Comparison of ENCODE assay signal across 25 cellular contexts in genomic region chr17:82397449-82398335, GRCh38. TPM values are rescaled to one million over a fixed set of nuclear protein-coding genes. Genes with fewer than 3 reads are reported as not detected.
DNase-seq lines count a peak whose midpoint lies in the region; ATAC-seq and TF ChIP-seq lines count a peak whose summit lies in the region.
"Had no signal": no experiment of that assay in that cellular context is flagged by ENCODE, and none has a peak within 500 bp of the region (broad histone marks: within the 10 kb centered on the region; RNA-seq: fewer than 3 reads in every experiment).

No MANE protein-coding gene starts in this region.

- no peaks in the 10 kb centered on the region for H3K9me3 ChIP-seq in right cardiac atrium (ENCODE audit: control insufficient read depth, low read length)
- H3K9me3 ChIP-seq in Panc1 (ENCODE audit: control insufficient read depth, insufficient read depth, low read depth, low read length), result no peaks in the 10 kb centered on the region
- no peaks in the 10 kb centered on the region for H3K9me3 ChIP-seq in mucosa of descending colon
- H3K9me3 ChIP-seq: left lung, neutrophil, thoracic aorta had no signal

- DNase-seq in right cardiac atrium, result peak in 2 of 3 donors; percentile 48 to 49
- DNase-seq in cardiac septum (ENCODE audit: low spot score), result no peak
- DNase-seq in Panc1 (ENCODE audit: low read depth, low spot score), result no peak
- DNase-seq in mucosa of descending colon, result peak in 2 of 3 donors; percentile 45 to 57
- no peak for DNase-seq in foreskin keratinocyte
- no peak for DNase-seq in amygdala (lab: John Stamatoyannopoulos, UW)
- DNase-seq in effector memory CD8-positive, alpha-beta T cell, result no peak
- DNase-seq: activated CD4-positive, alpha-beta T cell treated with anti-CD3 and anti-CD28 coated beads for 1 hour; activated CD8-positive, alpha-beta memory T cell treated with anti-CD3 and anti-CD28 coated beads for 24 hours; activated naive CD4-positive, alpha-beta T cell treated with anti-CD3 and anti-CD28 coated beads, Interleukin-2, amount 10 ng/mL, durations not matched to agents 7 days and 5 days; activated T-cell treated with anti-CD3 and anti-CD28 coated beads, Interleukin-2, amount 50 U/mL, for 4 hours; anterior cingulate cortex; DMS79 treated with DMSO at 0.1 percent for 48 hours; effector memory CD4-positive, alpha-beta T cell; HCEC 1CT; NCI-H187 treated with DMSO at 0.1 percent for 48 hours; NCI-H526 treated with DMSO at 0.1 percent for 48 hours; SHP77; stimulated activated CD4-positive, alpha-beta T cell treated with anti-CD3 and anti-CD28 coated beads, Interleukin-15, amount 100 ng/mL, for 24 hours had no signal

- no TSS peak for BruUV-seq in Panc1 (replicated peaks; lab: Mats Ljungman, UMichigan)

- no peak overlapping the region for H3K4me3 Mint-ChIP-seq in effector memory CD8-positive, alpha-beta T cell
- H3K4me3 Mint-ChIP-seq: activated naive CD4-positive, alpha-beta T cell treated with anti-CD3 and anti-CD28 coated beads, Interleukin-2, amount 10 ng/mL, durations not matched to agents 7 days and 5 days; activated T-cell treated with anti-CD3 and anti-CD28 coated beads, Interleukin-2, amount 50 U/mL, for 4 hours had no signal

- H3K4me3 ChIP-seq in right cardiac atrium (ENCODE audit: low read length), result no peak overlapping the region
- H3K4me3 ChIP-seq in Panc1 (ENCODE audit: low read depth in 2 of 2, low read length in 2 of 2), result no peak overlapping the region
- H3K4me3 ChIP-seq in mucosa of descending colon, result no peak overlapping the region
- H3K4me3 ChIP-seq: left lung, thoracic aorta had no signal

- no peaks in the 10 kb centered on the region for H3K27me3 Mint-ChIP-seq in effector memory CD8-positive, alpha-beta T cell
- H3K27me3 Mint-ChIP-seq: activated naive CD4-positive, alpha-beta T cell treated with anti-CD3 and anti-CD28 coated beads, Interleukin-2, amount 10 ng/mL, durations not matched to agents 7 days and 5 days had no signal

- in situ Hi-C loops in Panc1 (cut with HindIII; ENCODE audit: low pct_unique_long_range_greater_than_20kb, low sequenced_read_pairs), result no loop called here

- no peak overlapping the region for H3K27ac ChIP-seq in right cardiac atrium (ENCODE audit: low read length)
- no peak overlapping the region for H3K27ac ChIP-seq in Panc1 (ENCODE audit: low read length)
- no peak overlapping the region for H3K27ac ChIP-seq in foreskin keratinocyte
- H3K27ac ChIP-seq: KMS-11, left lung, neutrophil, thoracic aorta had no signal

- POLR2A ChIA-PET in Panc1 (lab: Charles Lee), result no interaction called here

- no peak for TF ChIP-seq CTCF in Panc1 (IDR thresholded peaks at IDR 0.05)
- no peak for TF ChIP-seq CTCF in mucosa of descending colon (IDR thresholded peaks at IDR 0.05)
- no peak for TF ChIP-seq CTCF in foreskin keratinocyte (conservative IDR thresholded peaks at IDR 0.05)

- intact Hi-C loops in right cardiac atrium (cut with DNase I), result no loop called here
- intact Hi-C loops in cardiac septum (cut with DNase I), result no loop called here
- intact Hi-C loops in Panc1 (cut with micrococcal nuclease; ENCODE audit: unreplicated experiment), result no loop called here
- intact Hi-C loops in mucosa of descending colon (cut with DNase I, micrococcal nuclease), result no loop called here

- H3K4me1 Mint-ChIP-seq in effector memory CD8-positive, alpha-beta T cell (ENCODE audit: low read depth in 2 of 2), result peaks cover 7 to 12% of the 10 kb centered on the region in 2 donors

- H3K27me3 ChIP-seq in right cardiac atrium (ENCODE audit: control insufficient read depth, insufficient read depth) (no peaks in the 10 kb centered on the region), Panc1 (ENCODE audit: control insufficient read depth, insufficient read depth, low read length) (no peaks in the 10 kb centered on the region), foreskin keratinocyte (no peaks in the 10 kb centered on the region)
- H3K27me3 ChIP-seq: left lung, neutrophil had no signal

- H3K36me3 ChIP-seq in Panc1 (ENCODE audit: control insufficient read depth, insufficient read depth, low read length) (no peaks in the 10 kb centered on the region), mucosa of descending colon (ENCODE audit: low read depth) (no peaks in the 10 kb centered on the region)
- H3K36me3 ChIP-seq: neutrophil had no signal

- no peaks in the 10 kb centered on the region for H3K9me3 Mint-ChIP-seq in effector memory CD8-positive, alpha-beta T cell
- H3K9me3 Mint-ChIP-seq: activated naive CD4-positive, alpha-beta T cell treated with anti-CD3 and anti-CD28 coated beads, Interleukin-2, amount 10 ng/mL, durations not matched to agents 7 days and 5 days; activated T-cell treated with anti-CD3 and anti-CD28 coated beads, Interleukin-2, amount 50 U/mL, for 4 hours had no signal

- no peak overlapping the region for H3K27ac Mint-ChIP-seq in effector memory CD8-positive, alpha-beta T cell
- H3K27ac Mint-ChIP-seq: activated naive CD4-positive, alpha-beta T cell treated with anti-CD3 and anti-CD28 coated beads, Interleukin-2, amount 10 ng/mL, durations not matched to agents 7 days and 5 days had no signal

- CTCF ChIA-PET in Panc1 (lab: Charles Lee), result no interaction called here

- H3K4me1 ChIP-seq in right cardiac atrium (ENCODE audit: control insufficient read depth, insufficient read depth, low read length), result no peaks in the 10 kb centered on the region
- H3K4me1 ChIP-seq in Panc1 (ENCODE audit: control insufficient read depth, insufficient read depth, low read length), result peaks cover 7% of the 10 kb centered on the region; the same call in 1 of the 2 replicates
- no peaks in the 10 kb centered on the region for H3K4me1 ChIP-seq in mucosa of descending colon (ENCODE audit: low read depth)
- no peaks in the 10 kb centered on the region for H3K4me1 ChIP-seq in foreskin keratinocyte

- ATAC-seq in right cardiac atrium, result peak in 1 of 2 donors; percentile 29
- peak; percentile 35; the same call in 1 of the 2 replicates for ATAC-seq in Panc1
- ATAC-seq in mucosa of descending colon, result peak; percentile 40
- ATAC-seq in foreskin keratinocyte, result no peak
- ATAC-seq in effector memory CD8-positive, alpha-beta T cell (replicated peaks), result no peak
- ATAC-seq: activated T-cell treated with anti-CD3 and anti-CD28 coated beads, Interleukin-2, amount 50 U/mL, for 4 hours; left lung had no signal

- H3K36me3 Mint-ChIP-seq in effector memory CD8-positive, alpha-beta T cell (ENCODE audit: insufficient read depth), result peaks cover 7% of the 10 kb centered on the region

- WGBS in right cardiac atrium, result 86% methylated on average over 38 of the region's 38 CpGs

RNA-seq across cellular contexts. Expression of gene HEXD, which starts 20.5 kb away (rescaled TPM):
- total RNA-seq in right cardiac atrium, result 10 to 100 TPM; 13.6 to 24.4 (median 18.7) TPM
- polyA plus RNA-seq in right cardiac atrium, result 22.5 TPM
- total RNA-seq in cardiac septum, result 14.3 TPM
- 25.6 TPM for total RNA-seq in Panc1 (2021; ENCODE audit: unreplicated experiment)
- polyA plus RNA-seq in Panc1 (2012; ENCODE audit: insufficient read length), result 34.0 TPM
- total RNA-seq in mucosa of descending colon, result 10 to 100 TPM; 25.3 to 54.6 (median 42.1) TPM
- total RNA-seq in foreskin keratinocyte, result 9.6 and 10.4 TPM in 2 replicates
- 10.2 and 10.9 TPM in 2 replicates for polyA plus RNA-seq in foreskin keratinocyte

RNA-seq across cellular contexts. Expression of gene OGFOD3, which starts 20.7 kb away (rescaled TPM):
- total RNA-seq in right cardiac atrium (10 to 100 TPM; 27.9 to 34.0 (median 30.5) TPM), cardiac septum (31.3 TPM), Panc1 (2021; ENCODE audit: unreplicated experiment) (53.9 TPM), mucosa of descending colon (10 to 100 TPM; 26.2 to 28.8 (median 26.2) TPM), foreskin keratinocyte (19.4 and 20.7 TPM in 2 replicates)
- polyA plus RNA-seq in right cardiac atrium (28.9 TPM), foreskin keratinocyte (23.4 and 25.1 TPM in 2 replicates)
- 76.1 TPM for polyA plus RNA-seq in Panc1 (2012; ENCODE audit: insufficient read length)

RNA-seq across cellular contexts. Expression of gene UTS2R, which starts 26.1 kb away (rescaled TPM):
- 1 to 10 TPM; 2.3 to 7.5 (median 4.6) TPM for total RNA-seq in right cardiac atrium
- polyA plus RNA-seq in right cardiac atrium, result 1.0 TPM
- total RNA-seq in cardiac septum, result 0.51 TPM
- 0.39 TPM for total RNA-seq in Panc1 (2021; ENCODE audit: unreplicated experiment)
- polyA plus RNA-seq in Panc1 (2012; ENCODE audit: insufficient read length), result 0.16 TPM
- total RNA-seq in mucosa of descending colon, result not detected
- not detected in 2 replicates for total RNA-seq in foreskin keratinocyte
- not detected in 2 replicates for polyA plus RNA-seq in foreskin keratinocyte
- total RNA-seq: activated T-cell treated with anti-CD3 and anti-CD28 coated beads, Interleukin-2, amount 50 U/mL, for 4 hours; cerebellum; left lung; mucosa of gallbladder had no signal

RNA-seq across cellular contexts. Expression of gene TEX19, which starts 38.6 kb away (rescaled TPM):
- total RNA-seq in right cardiac atrium, result not detected
- not detected for polyA plus RNA-seq in right cardiac atrium
- not detected for total RNA-seq in cardiac septum
- total RNA-seq in Panc1 (2021; ENCODE audit: unreplicated experiment), result 0.21 TPM
- not detected for polyA plus RNA-seq in Panc1 (2012; ENCODE audit: insufficient read length)
- total RNA-seq in mucosa of descending colon, result not detected
- total RNA-seq in foreskin keratinocyte, result 0.07 TPM in 1 of 2 replicates, not detected in the other
- 0.02 TPM in 1 of 2 replicates, not detected in the other for polyA plus RNA-seq in foreskin keratinocyte
- total RNA-seq: cerebellum, left lung, mucosa of gallbladder, thoracic aorta had no signal

RNA-seq across cellular contexts. Expression of gene CYBC1, which starts 52.9 kb away (rescaled TPM):
- 10 to 100 TPM; 31.0 to 34.7 (median 33.5) TPM for total RNA-seq in right cardiac atrium
- 20.8 TPM for polyA plus RNA-seq in right cardiac atrium
- 37.4 TPM for total RNA-seq in cardiac septum
- 174 TPM for total RNA-seq in Panc1 (2021; ENCODE audit: unreplicated experiment)
- 161 TPM for polyA plus RNA-seq in Panc1 (2012; ENCODE audit: insufficient read length)
- total RNA-seq in mucosa of descending colon, result 10 to 100 TPM; 79.2 to 90.5 (median 81.0) TPM
- 27.3 and 29.5 TPM in 2 replicates for total RNA-seq in foreskin keratinocyte
- 26.9 and 30.0 TPM in 2 replicates for polyA plus RNA-seq in foreskin keratinocyte

Comparison
In these comparisons a context has a peak if more than half of its experiments do, and no peak if none do; other contexts are left out.
1. DNase-seq: peak in right cardiac atrium (2 of 3) and mucosa of descending colon (2 of 3); none in cardiac septum (single experiment), Panc1 (single experiment), foreskin keratinocyte (0 of 2), amygdala (0 of 56) and effector memory CD8-positive, alpha-beta T cell (0 of 3).
2. ATAC-seq: peak in Panc1 (single experiment) and mucosa of descending colon (single experiment); none in foreskin keratinocyte (single experiment) and effector memory CD8-positive, alpha-beta T cell (single experiment).